ENCODE assay signal across 9 cellular contexts in genomic region chr17:2068101-2068518, GRCh38. TPM values are rescaled to one million over a fixed set of nuclear protein-coding genes. Genes with fewer than 3 reads are reported as not detected.
DNase-seq lines count a peak whose midpoint lies in the region; ATAC-seq, FAIRE-seq and TF ChIP-seq lines count a peak whose summit lies in the region.
"Had no signal": no experiment of that assay in that cellular context is flagged by ENCODE, and none has a peak within 500 bp of the region (broad histone marks: within the 10 kb centered on the region; RNA-seq: fewer than 3 reads in every experiment).

No MANE protein-coding gene starts in this region.

- peak; percentile 20; the same call in 1 of the 2 replicates for TF ChIP-seq CTCF in WI38 (IDR thresholded peaks at IDR 0.05; ENCODE audit: low read depth, low read length)
- TF ChIP-seq CTCF in fibroblast of the aortic adventitia (IDR thresholded peaks at IDR 0.05; ENCODE audit: insufficient read depth, low read length): peak; percentile 36
- TF ChIP-seq CTCF in stomach (IDR thresholded peaks at IDR 0.05): no peak

- intact Hi-C loops in stomach (cut with DNase I; ENCODE audit: low total_unique reads): no loop called here

- 56 to 71% (median 64%) methylated on average over 6 of the region's 6 CpGs for WGBS in stomach, 5 donors

- H3K4me3 ChIP-seq in WI38 (ENCODE audit: low read depth, low read length): no peak overlapping the region
- H3K4me3 ChIP-seq in fibroblast of the aortic adventitia (ENCODE audit: low read depth, low read length): no peak overlapping the region
- no peak overlapping the region for H3K4me3 ChIP-seq in stomach

- DNase-seq in GM12891 (ENCODE audit: insufficient read length, low spot score) (no peak), fibroblast of the aortic adventitia (ENCODE audit: low read depth) (peak; percentile 87), stomach (no peak), NCI-H2081 (lab: John Stamatoyannopoulos, UW) (no peak), NCI-H1092 (lab: John Stamatoyannopoulos, UW) (no peak)

- no peaks in the 10 kb centered on the region for H3K9me3 ChIP-seq in stomach

- FAIRE-seq in GM12891 (lab: Jason Lieb, UNC): peak; percentile 45

- ATAC-seq in GM21723 (IDR thresholded peaks at IDR 0.05; ENCODE audit: unreplicated experiment): no peak
- no peak for ATAC-seq in GM19463 (IDR thresholded peaks at IDR 0.05; ENCODE audit: unreplicated experiment)

- H3K27ac ChIP-seq in stomach: peak overlapping the region; percentile 64 to 94 (median 90)
- H3K27ac ChIP-seq: VCaP had no signal

- no peaks in the 10 kb centered on the region for H3K27me3 ChIP-seq in stomach

- H3K4me1 ChIP-seq in stomach: peaks cover 9 to 73% (median 60%) of the 10 kb centered on the region in 4 donors

- no peak for TF ChIP-seq EP300 in stomach (IDR thresholded peaks at IDR 0.05)

- H3K36me3 ChIP-seq in stomach: peaks cover 7 to 79% (median 73%) of the 10 kb centered on the region in 4 donors

- no peak for TF ChIP-seq POLR2A in GM12891 (IDR thresholded peaks at IDR 0.05; ENCODE audit: low read depth, low read length)
- no peak for TF ChIP-seq POLR2A in stomach (IDR thresholded peaks at IDR 0.05)

TF ChIP-seq in GM12891, 5 proteins besides CTCF, POLR2A, EP300 and RAD21:
- TF ChIP-seq SPI1 (IDR thresholded peaks at IDR 0.05; ENCODE audit: low read depth, low read length) (no peak), POU2F2 (IDR thresholded peaks at IDR 0.05; ENCODE audit: low read depth, low read length) (no peak), PAX5 (IDR thresholded peaks at IDR 0.05; ENCODE audit: insufficient read depth, low read length, severe bottlenecking) (no peak), TAF1 (IDR thresholded peaks at IDR 0.05; ENCODE audit: low read depth, low read length) (no peak), POLR2AphosphoS5 (IDR thresholded peaks at IDR 0.05; ENCODE audit: low read depth, low read length) (no peak)

RNA-seq across cellular contexts. Expression of gene HIC1, which starts 13.2 kb away (rescaled TPM):
- 47.4 TPM for polyA plus RNA-seq in GM12891 (2012; ENCODE audit: low read depth, missing spikeins)
- total RNA-seq in fibroblast of the aortic adventitia (ENCODE audit: low replicate concordance) (36.4 and 57.6 TPM in 2 replicates), stomach (100 to 1,000 TPM in 1 of 5 donors, 10 to 100 TPM in 1, 1 to 10 TPM in 3; 7.6 to 107 (median 9.4) TPM)
- polyA plus RNA-seq in stomach: 10 to 100 TPM in 1 of 3 donors, 1 to 10 TPM in 2; 1.5 to 11.2 (median 6.2) TPM

RNA-seq across cellular contexts. Expression of gene OVCA2, which starts 26.3 kb away (rescaled TPM):
- polyA plus RNA-seq in GM12891 (2012; ENCODE audit: low read depth, missing spikeins): 35.2 TPM
- total RNA-seq in fibroblast of the aortic adventitia (ENCODE audit: low replicate concordance) (38.8 and 39.9 TPM in 2 replicates), stomach (10 to 100 TPM in 3 of 5 donors, 1 to 10 TPM in 1, not detected in 1; 3.1 to 31.9 (median 17.3) TPM)
- 10 to 100 TPM; 60.3 to 83.4 (median 66.7) TPM for polyA plus RNA-seq in stomach

RNA-seq across cellular contexts. Expression of gene DPH1, which starts 38.2 kb away (rescaled TPM):
- 16.2 TPM for polyA plus RNA-seq in GM12891 (2012; ENCODE audit: low read depth, missing spikeins)
- total RNA-seq in fibroblast of the aortic adventitia (ENCODE audit: low replicate concordance) (28.8 and 50.5 TPM in 2 replicates), stomach (100 to 1,000 TPM in 2 of 5 donors, 10 to 100 TPM in 3; 26.1 to 188 (median 95.0) TPM)
- polyA plus RNA-seq in stomach: 10 to 100 TPM; 11.6 to 27.9 (median 17.7) TPM

RNA-seq across cellular contexts. Expression of gene RTN4RL1, which starts 43.0 kb away (rescaled TPM):
- 0.03 TPM for polyA plus RNA-seq in GM12891 (2012; ENCODE audit: low read depth, missing spikeins)
- total RNA-seq in fibroblast of the aortic adventitia (ENCODE audit: low replicate concordance): 0.27 and 0.90 TPM in 2 replicates
- total RNA-seq in stomach: under 1 TPM in 2 of 5 donors, not detected in 3; 0.58 to 0.92 TPM
- under 1 TPM in 2 of 3 donors, not detected in 1; 0.50 to 0.85 TPM for polyA plus RNA-seq in stomach

Comparison
In these comparisons a context has a peak if more than half of its experiments do, and no peak if none do; other contexts are left out.
1. CTCF ChIP-seq: peak in WI38 (single experiment) and fibroblast of the aortic adventitia (single experiment); none in stomach (0 of 7).